In genomic region chr3:161969867-161970266, GRCh38 we compare ENCODE assay signal across 25 cellular contexts.
DNase-seq lines count a peak whose midpoint lies in the region; ATAC-seq and TF ChIP-seq lines count a peak whose summit lies in the region.
"Had no signal": no experiment of that assay in that cellular context is flagged by ENCODE, and none has a peak within 500 bp of the region (broad histone marks: within the 10 kb centered on the region; RNA-seq: fewer than 3 reads in every experiment).

No MANE protein-coding gene starts in this region.

- ATAC-seq in GM19397 (IDR thresholded peaks at IDR 0.05; ENCODE audit: unreplicated experiment): no peak
- ATAC-seq in activated naive CD4-positive, alpha-beta T cell treated with anti-CD3 and anti-CD28 coated beads, Interleukin-2, amount 50 U/mL, for 72 hours: no peak
- ATAC-seq in stimulated activated effector memory CD8-positive, alpha-beta T cell treated with anti-CD3 and anti-CD28 coated beads, Interleukin-12 subunit alpha, Interleukin-12 subunit beta, amount 100 ng/mL, for 72 hours: no peak
- ATAC-seq: activated T-cell treated with anti-CD3 and anti-CD28 coated beads, Interleukin-2, amount 50 U/mL, for 72 hours; CD8-positive, alpha-beta T cell; left lobe of liver; right cardiac atrium; stimulated activated naive CD8-positive, alpha-beta T cell treated with anti-CD3 and anti-CD28 coated beads, Interleukin-15, amount 100 ng/mL, for 72 hours had no signal

- H3K4me3 ChIP-seq in AG10803 (ENCODE audit: low read length) (no peak overlapping the region), adipocyte (ENCODE audit: low read length) (no peak overlapping the region), fibroblast of pulmonary artery (replicated peaks; ENCODE audit: low read depth, low read length) (no peak overlapping the region)
- H3K4me3 ChIP-seq: spleen, thyroid gland had no signal

- TF ChIP-seq CTCF in AG10803 (conservative IDR thresholded peaks at IDR 0.05; ENCODE audit: low read length): no peak
- no peak for TF ChIP-seq CTCF in fibroblast of pulmonary artery (IDR thresholded peaks at IDR 0.05; ENCODE audit: low read length, missing control alignments)

- peaks cover 6 to 10% of the 10 kb centered on the region in 2 donors for H3K9me3 Mint-ChIP-seq in activated naive CD4-positive, alpha-beta T cell treated with anti-CD3 and anti-CD28 coated beads, Interleukin-2, amount 50 U/mL, for 72 hours
- H3K9me3 Mint-ChIP-seq in stimulated activated effector memory CD8-positive, alpha-beta T cell treated with anti-CD3 and anti-CD28 coated beads, Interleukin-12 subunit alpha, Interleukin-12 subunit beta, amount 100 ng/mL, for 72 hours: peaks cover 7% of the 10 kb centered on the region
- H3K9me3 Mint-ChIP-seq: neural crest cell; stimulated activated naive CD8-positive, alpha-beta T cell treated with anti-CD3 and anti-CD28 coated beads, Interleukin-15, amount 100 ng/mL, for 72 hours; T-helper 1 cell treated with Interleukin-12 subunit alpha and Interleukin-12 subunit beta and Interleukin-4 antibody, amounts not matched to agents 30 μg/mL and 1 μg/mL, for 36 hours had no signal

- H3K4me1 Mint-ChIP-seq in stimulated activated effector memory CD8-positive, alpha-beta T cell treated with anti-CD3 and anti-CD28 coated beads, Interleukin-12 subunit alpha, Interleukin-12 subunit beta, amount 100 ng/mL, for 72 hours: no peaks in the 10 kb centered on the region
- H3K4me1 Mint-ChIP-seq: stimulated activated naive CD8-positive, alpha-beta T cell treated with anti-CD3 and anti-CD28 coated beads, Interleukin-15, amount 100 ng/mL, for 72 hours had no signal

- peak; percentile 8 for DNase-seq in AG10803 (ENCODE audit: low read depth)
- DNase-seq in HPDE6-E6E7 (ENCODE audit: extremely low spot score): peak; percentile 15
- DNase-seq in adipocyte (ENCODE audit: low read depth): peak; percentile 70
- peak; percentile 18 for DNase-seq in fibroblast of pulmonary artery (ENCODE audit: low read depth)
- no peak for DNase-seq in RPMI8226
- no peak for DNase-seq in activated naive CD4-positive, alpha-beta T cell treated with anti-CD3 and anti-CD28 coated beads, Interleukin-2, amount 50 U/mL, for 72 hours (ENCODE audit: low spot score in 2 of 2)
- no peak for DNase-seq in stimulated activated effector memory CD8-positive, alpha-beta T cell treated with anti-CD3 and anti-CD28 coated beads, Interleukin-12 subunit alpha, Interleukin-12 subunit beta, amount 100 ng/mL, for 72 hours (ENCODE audit: low spot score in 2 of 2)
- DNase-seq: activated CD4-positive, alpha-beta memory T cell treated with anti-CD3 and anti-CD28 coated beads for 36 hours; activated naive CD4-positive, alpha-beta T cell; activated T-cell treated with anti-CD3 and anti-CD28 coated beads, Interleukin-2, amount 50 U/mL, for 72 hours; BE2C; CD8-positive, alpha-beta T cell; NCI-H146; NCI-H446 treated with DMSO at 0.1 percent for 48 hours; right cardiac atrium; spleen; stimulated activated CD4-positive, alpha-beta T cell treated with anti-CD3 and anti-CD28 coated beads, Interleukin-2, amount 100 ng/mL, for 24 hours; stimulated activated naive CD8-positive, alpha-beta T cell treated with anti-CD3 and anti-CD28 coated beads, Interleukin-15, amount 100 ng/mL, for 72 hours; thyroid gland had no signal

- H3K36me3 ChIP-seq in adipocyte (ENCODE audit: control insufficient read depth, insufficient read depth, low read length, severe bottlenecking): no peaks in the 10 kb centered on the region
- H3K36me3 ChIP-seq: BE2C, spleen, thyroid gland had no signal

- no peak overlapping the region for H3K27ac Mint-ChIP-seq in activated naive CD4-positive, alpha-beta T cell treated with anti-CD3 and anti-CD28 coated beads, Interleukin-2, amount 50 U/mL, for 72 hours
- H3K27ac Mint-ChIP-seq in stimulated activated effector memory CD8-positive, alpha-beta T cell treated with anti-CD3 and anti-CD28 coated beads, Interleukin-12 subunit alpha, Interleukin-12 subunit beta, amount 100 ng/mL, for 72 hours: no peak overlapping the region
- H3K27ac Mint-ChIP-seq: activated CD4-positive, alpha-beta memory T cell treated with anti-CD3 and anti-CD28 coated beads for 36 hours; activated T-cell treated with anti-CD3 and anti-CD28 coated beads, Interleukin-2, amount 50 U/mL, for 72 hours; CD8-positive, alpha-beta T cell; stimulated activated naive CD8-positive, alpha-beta T cell treated with anti-CD3 and anti-CD28 coated beads, Interleukin-15, amount 100 ng/mL, for 72 hours; T-helper 1 cell treated with Interleukin-12 subunit alpha and Interleukin-12 subunit beta and Interleukin-4 antibody, amounts not matched to agents 30 μg/mL and 1 μg/mL, for 36 hours had no signal

- H3K36me3 Mint-ChIP-seq in activated naive CD4-positive, alpha-beta T cell treated with anti-CD3 and anti-CD28 coated beads, Interleukin-2, amount 50 U/mL, for 72 hours: no peaks in the 10 kb centered on the region
- H3K36me3 Mint-ChIP-seq in stimulated activated effector memory CD8-positive, alpha-beta T cell treated with anti-CD3 and anti-CD28 coated beads, Interleukin-12 subunit alpha, Interleukin-12 subunit beta, amount 100 ng/mL, for 72 hours: no peaks in the 10 kb centered on the region
- H3K36me3 Mint-ChIP-seq: activated CD4-positive, alpha-beta memory T cell treated with anti-CD3 and anti-CD28 coated beads for 36 hours; brain; CD8-positive, alpha-beta T cell had no signal

- no peaks in the 10 kb centered on the region for H3K27me3 ChIP-seq in adipocyte (replicated peaks; ENCODE audit: control insufficient read depth, insufficient read depth, low read length)
- H3K27me3 ChIP-seq: BE2C, spleen, thyroid gland had no signal

- H3K4me3 Mint-ChIP-seq in stimulated activated effector memory CD8-positive, alpha-beta T cell treated with anti-CD3 and anti-CD28 coated beads, Interleukin-12 subunit alpha, Interleukin-12 subunit beta, amount 100 ng/mL, for 72 hours: no peak overlapping the region
- H3K4me3 Mint-ChIP-seq: activated CD4-positive, alpha-beta memory T cell treated with anti-CD3 and anti-CD28 coated beads for 36 hours; activated T-cell treated with anti-CD3 and anti-CD28 coated beads, Interleukin-2, amount 50 U/mL, for 72 hours; brain; CD8-positive, alpha-beta T cell; neural crest cell; stimulated activated naive CD8-positive, alpha-beta T cell treated with anti-CD3 and anti-CD28 coated beads, Interleukin-15, amount 100 ng/mL, for 72 hours; T-helper 1 cell treated with Interleukin-12 subunit alpha and Interleukin-12 subunit beta and Interleukin-4 antibody, amounts not matched to agents 30 μg/mL and 1 μg/mL, for 36 hours had no signal

- H3K4me1 ChIP-seq in adipocyte (ENCODE audit: control insufficient read depth, insufficient read depth, low read length): no peaks in the 10 kb centered on the region
- H3K4me1 ChIP-seq: BE2C, parathyroid adenoma, spleen, thyroid gland had no signal

- H3K9me3 ChIP-seq in adipocyte (ENCODE audit: control insufficient read depth, low read length): no peaks in the 10 kb centered on the region
- H3K9me3 ChIP-seq: BE2C, thyroid gland had no signal

- H3K9ac ChIP-seq in adipocyte (ENCODE audit: low read length): no peak overlapping the region
- H3K9ac ChIP-seq: parathyroid adenoma had no signal

Comparison
In these comparisons a context has a peak if more than half of its experiments do, and no peak if none do; other contexts are left out.
1. DNase-seq: peak in AG10803 (single experiment), HPDE6-E6E7 (single experiment), adipocyte (single experiment) and fibroblast of pulmonary artery (single experiment); none in RPMI8226 (single experiment), activated naive CD4-positive, alpha-beta T cell treated with anti-CD3 and anti-CD28 coated beads, Interleukin-2, amount 50 U/mL, for 72 hours (0 of 2) and stimulated activated effector memory CD8-positive, alpha-beta T cell treated with anti-CD3 and anti-CD28 coated beads, Interleukin-12 subunit alpha, Interleukin-12 subunit beta, amount 100 ng/mL, for 72 hours (0 of 2).